Comparison of ENCODE assay signal across 1 cellular context in genomic region chr11:67630230-67630942, GRCh38.
A peak's percentile ranks its signal among the peaks of the same experiment; 100 is the strongest.
TF ChIP-seq lines count a peak whose summit lies in the region.

No MANE protein-coding gene starts in this region.

TF ChIP-seq in K562, 482 proteins besides CTCF, POLR2A, EP300 and RAD21 (continued from another document and continues in another):
- TF ChIP-seq GMEB1 (CRISPR knock-in tag; IDR thresholded peaks at IDR 0.05) (no peak), PRDM10 (IDR thresholded peaks at IDR 0.05; ENCODE audit: partially characterized antibody) (peak; percentile 51), PHF21A (IDR thresholded peaks at IDR 0.05; ENCODE audit: borderline replicate concordance, low read depth) (no peak), PURB (CRISPR knock-in tag; IDR thresholded peaks at IDR 0.05; ENCODE audit: low read depth) (no peak), AFF1 (IDR thresholded peaks at IDR 0.05; ENCODE audit: low read depth in 1 of 2, partially characterized antibody in 2 of 2) (peak in 1 of 2 experiments; percentile 58), E2F4 (CRISPR knock-in tag; IDR thresholded peaks at IDR 0.05; ENCODE audit: low read depth) (no peak), ZMIZ1 (IDR thresholded peaks at IDR 0.05; ENCODE audit: low read depth in 2 of 2, low read length in 2 of 2) (no peak), MAX (CRISPR knock-in tag; IDR thresholded peaks at IDR 0.05) (peak; percentile 50), HNRNPH1 (optimal IDR thresholded peaks at IDR 0.05; ENCODE audit: low read depth, low read length) (no peak), MGA (IDR thresholded peaks at IDR 0.05) (no peak), NKRF (IDR thresholded peaks at IDR 0.05; ENCODE audit: borderline replicate concordance) (peak; percentile 86; the same call in 1 of the 2 replicates), YBX1 (IDR thresholded peaks at IDR 0.05) (no peak), BHLHE40 (IDR thresholded peaks at IDR 0.05; ENCODE audit: low read length) (peak; percentile 23; the same call in 1 of the 2 replicates), FIP1L1 (IDR thresholded peaks at IDR 0.05; ENCODE audit: low read depth, low read length, poor library complexity, severe bottlenecking) (peak; percentile 59), PTRF (tag; IDR thresholded peaks at IDR 0.05) (no peak)
